In genomic region chr12:53224268-53224896, GRCh38 we compare ENCODE assay signal across 8 cellular contexts. TPM values are rescaled to one million over a fixed set of nuclear protein-coding genes. Genes with fewer than 3 reads are reported as not detected.
DNase-seq lines count a peak whose midpoint lies in the region; ATAC-seq and TF ChIP-seq lines count a peak whose summit lies in the region.

No MANE protein-coding gene starts in this region.

- H3K27ac ChIP-seq in RWPE1, result peak overlapping the region; percentile 99
- peak overlapping the region; percentile 91 to 92 for H3K27ac ChIP-seq in esophagus (ENCODE audit: low read depth in 2 of 2, low read length in 1 of 2)
- peak overlapping the region in 20 of 21 experiments; percentile 62 to 99 (median 94) for H3K27ac ChIP-seq in skin epidermis

- 35 to 39% methylated on average over 6 of the region's 6 CpGs for WGBS in esophagus, 2 donors

- no peak for DNase-seq in GM12864 (ENCODE audit: low read depth)
- DNase-seq in RWPE1 (ENCODE audit: low spot score), result peak; percentile 79
- no peak for DNase-seq in NCI-H2029 treated with DMSO at 0.1 percent for 48 hours (lab: John Stamatoyannopoulos, UW)
- DNase-seq in NCI-H1417 treated with DMSO at 0.1 percent for 48 hours (lab: John Stamatoyannopoulos, UW), result no peak

- peaks cover 0 to 11% of the 10 kb centered on the region in 2 donors for H3K36me3 ChIP-seq in esophagus (ENCODE audit: control insufficient read depth in 2 of 2, insufficient read depth in 2 of 2, low read length in 1 of 2)

- H3K4me3 ChIP-seq in GM12864 (ENCODE audit: low read depth, low read length) (no peak overlapping the region), esophagus (ENCODE audit: low read depth in 1 of 2, low read length in 2 of 2) (no peak overlapping the region), skin epidermis (no peak overlapping the region)

- H3K9me3 ChIP-seq in esophagus (ENCODE audit: control insufficient read depth in 2 of 2, insufficient read depth in 1 of 2, low read depth in 1 of 2, low read length in 1 of 2), result no peaks in the 10 kb centered on the region

- ATAC-seq in HG03139 (IDR thresholded peaks at IDR 0.05; ENCODE audit: unreplicated experiment) (no peak), HG02763 (IDR thresholded peaks at IDR 0.05; ENCODE audit: unreplicated experiment) (no peak)

- H3K4me1 ChIP-seq in esophagus (ENCODE audit: control insufficient read depth in 2 of 2, insufficient read depth in 2 of 2, low read length in 1 of 2), result peaks cover 7 to 34% of the 10 kb centered on the region in 2 donors

- CTCF ChIA-PET in RWPE1 (lab: Yijun Ruan, JAX), result interaction anchor here (0.7 to 0.8 kb wide), 3 partner anchors 27 to 182 kb away, joined by 3 to 4 read pairs (median 3); no protein-coding TSS in a partner anchor

- POLR2A ChIA-PET in RWPE1 (lab: Yijun Ruan, JAX; ENCODE audit: low non-redundant PET), result interaction anchor here (0.9 kb wide), 1 partner anchor 11 kb away, joined by 3 read pairs; no protein-coding TSS in a partner anchor

- TF ChIP-seq CTCF in GM12864 (IDR thresholded peaks at IDR 0.05; ENCODE audit: low read depth, low read length, missing control alignments) (peak; percentile 9), RWPE1 (conservative IDR thresholded peaks at IDR 0.05; ENCODE audit: low read depth) (peak; percentile 44)

- no peaks in the 10 kb centered on the region for H3K27me3 ChIP-seq in esophagus (ENCODE audit: control insufficient read depth in 1 of 2, insufficient read depth in 2 of 2, low read length in 2 of 2)

RNA-seq across cellular contexts. Expression of gene RARG, which starts 7.6 kb away (rescaled TPM):
- polyA plus RNA-seq in esophagus, result 100 to 1,000 TPM in 1 of 2 donors, 10 to 100 TPM in 1; 84.8 to 104 TPM

RNA-seq across cellular contexts. Expression of gene ITGB7, which starts 17.3 kb away (rescaled TPM):
- 1 to 10 TPM; 7.5 to 8.0 TPM for polyA plus RNA-seq in esophagus

RNA-seq across cellular contexts. Expression of gene CSAD, which starts 43.7 kb away (rescaled TPM):
- polyA plus RNA-seq in esophagus, result 10 to 100 TPM; 25.6 to 63.7 TPM

RNA-seq across cellular contexts. Expression of gene ESPL1, which starts 43.7 kb away (rescaled TPM):
- polyA plus RNA-seq in esophagus, result 10 to 100 TPM; 43.8 to 66.1 TPM

RNA-seq across cellular contexts. Expression of gene ZNF740, which starts 43.9 kb away (rescaled TPM):
- 1 to 10 TPM; 4.7 to 5.3 TPM for polyA plus RNA-seq in esophagus
